Comparison of ENCODE assay signal across 6 cellular contexts in the genomic region with DNA sequence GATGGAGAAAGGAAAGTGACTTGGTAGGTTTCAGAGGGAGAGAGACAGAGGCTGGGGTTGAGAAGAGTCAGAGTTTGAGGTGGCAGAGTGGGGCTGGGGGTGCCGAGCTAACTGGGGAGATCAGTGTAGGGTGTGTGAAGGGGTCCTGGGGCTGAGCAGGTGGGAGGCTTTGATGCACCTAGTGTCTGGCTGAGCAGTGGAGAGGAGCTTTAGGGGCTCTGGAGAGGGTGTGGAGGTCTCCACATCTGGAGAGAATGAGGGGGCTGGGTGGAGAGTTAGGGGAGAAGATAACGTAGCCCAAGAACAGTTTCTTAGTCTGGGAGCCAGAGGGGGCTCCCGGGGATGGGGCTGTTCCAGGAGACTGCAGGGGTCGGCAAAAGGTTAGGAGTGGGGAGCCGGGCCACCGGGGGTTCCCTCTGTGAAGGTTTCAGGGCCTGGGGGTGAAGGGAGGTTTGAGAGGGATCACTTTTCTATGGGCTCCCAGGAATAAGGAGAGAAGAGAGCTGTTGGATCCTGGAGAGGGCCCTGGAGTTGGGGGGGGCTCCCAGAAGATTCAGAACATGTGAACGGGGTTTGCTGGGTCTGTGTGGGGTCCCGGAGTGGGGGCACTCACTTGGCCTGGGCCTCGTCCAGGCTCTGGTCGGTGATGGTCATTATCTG. TPM values are rescaled to one million over a fixed set of nuclear protein-coding genes. Genes with fewer than 3 reads are reported as not detected.
DNase-seq lines count a peak whose midpoint lies in the region; ATAC-seq, FAIRE-seq and TF ChIP-seq lines count a peak whose summit lies in the region.

No MANE protein-coding gene starts in this region.

- H3K9me3 ChIP-seq in adipocyte (ENCODE audit: control insufficient read depth, low read length) (no peaks in the 10 kb centered on the region), mucosa of descending colon (no peaks in the 10 kb centered on the region)

- no peak for TF ChIP-seq CTCF in mucosa of descending colon (IDR thresholded peaks at IDR 0.05)

- intact Hi-C loops in mucosa of descending colon (cut with DNase I, micrococcal nuclease) = no loop called here

- DNase-seq in ELR (ENCODE audit: low read depth) (peak; percentile 25), adipocyte (ENCODE audit: low read depth) (peak; percentile 29), mucosa of descending colon (peak in 1 of 3 donors; percentile 51), NCI-H1417 treated with DMSO at 0.1 percent for 48 hours (lab: John Stamatoyannopoulos, UW) (no peak), HTR-8/SVneo (ENCODE audit: insufficient read length, low spot score) (no peak)

- no peak for ATAC-seq in mucosa of descending colon
- no peak for ATAC-seq in GM19324 (IDR thresholded peaks at IDR 0.05; ENCODE audit: low FRiP score, unreplicated experiment)

- no peaks in the 10 kb centered on the region for H3K27me3 ChIP-seq in adipocyte (replicated peaks; ENCODE audit: control insufficient read depth, insufficient read depth, low read length)

- H3K4me1 ChIP-seq in adipocyte (ENCODE audit: control insufficient read depth, insufficient read depth, low read length) (peaks cover 19% of the 10 kb centered on the region), mucosa of descending colon (ENCODE audit: low read depth) (peaks cover 21% of the 10 kb centered on the region)

- H3K36me3 ChIP-seq in adipocyte (ENCODE audit: control insufficient read depth, insufficient read depth, low read length, severe bottlenecking) (peaks cover 22% of the 10 kb centered on the region), mucosa of descending colon (ENCODE audit: low read depth) (no peaks in the 10 kb centered on the region)

- peak overlapping the region; percentile 94 for H3K4me3 ChIP-seq in adipocyte (ENCODE audit: low read length)
- H3K4me3 ChIP-seq in mucosa of descending colon = peak overlapping the region; percentile 40

- peak overlapping the region; percentile 97 for H3K9ac ChIP-seq in adipocyte (ENCODE audit: low read length)

- FAIRE-seq in HTR-8/SVneo (lab: Jason Lieb, UNC) = no peak

RNA-seq across cellular contexts. Expression of a gene that starts 0.8 kb away (rescaled TPM):
- 10 to 100 TPM; 49.4 to 97.7 (median 53.9) TPM for total RNA-seq in mucosa of descending colon

RNA-seq across cellular contexts. Expression of a gene that starts 3.2 kb away (rescaled TPM):
- 10 to 100 TPM in 1 of 3 donors, 1 to 10 TPM in 2; 6.6 to 14.7 (median 9.9) TPM for total RNA-seq in mucosa of descending colon

RNA-seq across cellular contexts. Expression of a gene that starts 5.2 kb away (rescaled TPM):
- total RNA-seq in mucosa of descending colon = 1 to 10 TPM; 5.3 to 8.1 (median 6.3) TPM

RNA-seq across cellular contexts. Expression of a gene that starts 11.0 kb away (rescaled TPM):
- 100 to 1,000 TPM in 1 of 3 donors, 10 to 100 TPM in 2; 79.0 to 114 (median 85.0) TPM for total RNA-seq in mucosa of descending colon

RNA-seq across cellular contexts. Expression of a gene that starts 13.3 kb away (rescaled TPM):
- total RNA-seq in mucosa of descending colon = 10 to 100 TPM; 49.0 to 60.1 (median 56.2) TPM

Comparison
In these comparisons a context has a peak if more than half of its experiments do, and no peak if none do; other contexts are left out.
1. DNase-seq: peak in ELR (single experiment) and adipocyte (single experiment); none in NCI-H1417 treated with DMSO at 0.1 percent for 48 hours (single experiment) and HTR-8/SVneo (single experiment).